In genomic region chr22:46331496-46331895, GRCh38 we compare ENCODE assay signal across 29 cellular contexts. TPM values are rescaled to one million over a fixed set of nuclear protein-coding genes. Genes with fewer than 3 reads are reported as not detected.
"Had no signal": no experiment of that assay in that cellular context is flagged by ENCODE, and none has a peak within 500 bp of the region (broad histone marks: within the 10 kb centered on the region; RNA-seq: fewer than 3 reads in every experiment).

No MANE protein-coding gene starts in this region.

- H3K9ac ChIP-seq: SK-N-SH had no signal

- H3K4me3 ChIP-seq: MG63, SJSA1 had no signal

- FAIRE-seq: TTC549 had no signal

- DNase-seq: activated CD4-positive, alpha-beta memory T cell treated with anti-CD3 and anti-CD28 coated beads for 36 hours; activated CD4-positive, alpha-beta T cell treated with anti-CD3 and anti-CD28 coated beads for 36 hours; activated CD4-positive, alpha-beta T cell treated with anti-CD3 and anti-CD28 coated beads, Interleukin-2, amount 10 ng/mL, durations not matched to agents 7 days and 5 days; activated CD8-positive, alpha-beta memory T cell treated with anti-CD3 and anti-CD28 coated beads, Interleukin-2, amount 50 U/mL, for 4 hours; activated gamma-delta T cell treated with Interleukin-2 at 50 U/mL for 16 hours; activated naive CD4-positive, alpha-beta T cell treated with anti-CD3 and anti-CD28 coated beads for 36 hours; activated naive CD8-positive, alpha-beta T cell treated with anti-CD3 and anti-CD28 coated beads, Interleukin-2, amount 50 U/mL, for 24 hours; activated T-cell treated with anti-CD3 and anti-CD28 coated beads for 4 hours; activated T-cell treated with anti-CD3 and anti-CD28 coated beads, Interleukin-2, amount 50 U/mL, for 4 hours; anterior cingulate cortex; brain microvascular endothelial cell; Kasumi-1; KG1; MG63; MV-4-11; NCI-H1092; NCI-H1436 treated with DMSO at 0.1 percent for 48 hours; NCI-H1694 treated with DMSO at 0.1 percent for 48 hours; NCI-H2029; NCI-H345; NCI-H524 treated with DMSO at 0.1 percent for 48 hours; SHP77 treated with DMSO at 0.1 percent for 48 hours; SK-N-SH had no signal

- H3K27me3 ChIP-seq: brain microvascular endothelial cell, MG63, SJSA1 had no signal

- H3K9me3 ChIP-seq: MG63, SJSA1, SK-N-SH had no signal

- H3K27ac ChIP-seq: brain microvascular endothelial cell, SJSA1 had no signal

- ATAC-seq: activated CD4-positive, alpha-beta T cell treated with anti-CD3 and anti-CD28 coated beads for 36 hours; activated CD4-positive, CD25-positive, alpha-beta regulatory T cell treated with anti-CD3 and anti-CD28 coated beads, Interleukin-2, amount 50 U/mL, for 24 hours; activated naive CD8-positive, alpha-beta T cell treated with anti-CD3 and anti-CD28 coated beads, Interleukin-2, amount 50 U/mL, for 24 hours; activated T-cell treated with anti-CD3 and anti-CD28 coated beads, Interleukin-2, amount 50 U/mL, for 4 hours; Panc1; WTC11 had no signal

- H3K4me2 ChIP-seq: SK-N-SH had no signal

RNA-seq across cellular contexts. Expression of gene GTSE1, which starts 34.8 kb away (rescaled TPM):
- polyA plus RNA-seq: IgD-negative memory B cell had no signal
